14 cellular contexts compared by ENCODE assay signal in genomic region chr22:41598081-41598480, GRCh38. TPM values are rescaled to one million over a fixed set of nuclear protein-coding genes. Genes with fewer than 3 reads are reported as not detected.
DNase-seq lines count a peak whose midpoint lies in the region; ATAC-seq and TF ChIP-seq lines count a peak whose summit lies in the region.
"Had no signal": no experiment of that assay in that cellular context is flagged by ENCODE, and none has a peak within 500 bp of the region (broad histone marks: within the 10 kb centered on the region; RNA-seq: fewer than 3 reads in every experiment).

No MANE protein-coding gene starts in this region.

- H3K27me3 ChIP-seq in CD4-positive, CD25-positive, alpha-beta regulatory T cell (ENCODE audit: control insufficient read depth, insufficient read depth, low read length), result no peaks in the 10 kb centered on the region
- no peaks in the 10 kb centered on the region for H3K27me3 ChIP-seq in osteoblast (ENCODE audit: insufficient read depth, low read length)
- H3K27me3 ChIP-seq: ovary had no signal

- ATAC-seq in CD4-positive, CD25-positive, alpha-beta regulatory T cell (ENCODE audit: low read depth in 2 of 2), result no peak
- ATAC-seq in esophagus mucosa (peak; percentile 51), HG03159 (IDR thresholded peaks at IDR 0.05; ENCODE audit: unreplicated experiment) (no peak), GM18502 (IDR thresholded peaks at IDR 0.05; ENCODE audit: poor library complexity, unreplicated experiment) (no peak)

- CTCF ChIA-PET in RWPE1 (lab: Yijun Ruan, JAX), result interaction anchor here (0.6 to 1.0 kb wide), 3 partner anchors 23 to 354 kb away, joined by 3 to 4 read pairs (median 3); partner anchors contain the start of genes DESI1 and XRCC6

- H3K9me3 Mint-ChIP-seq in CD4-positive, CD25-positive, alpha-beta regulatory T cell, result no peaks in the 10 kb centered on the region
- H3K9me3 Mint-ChIP-seq: CD8-positive, alpha-beta memory T cell had no signal

- H4K20me1 ChIP-seq in osteoblast (ENCODE audit: insufficient read depth, low read length), result peaks cover 4% of the 10 kb centered on the region

- H3K27me3 Mint-ChIP-seq in CD4-positive, CD25-positive, alpha-beta regulatory T cell, result no peaks in the 10 kb centered on the region

- H3K27ac Mint-ChIP-seq in CD4-positive, CD25-positive, alpha-beta regulatory T cell, result peak overlapping the region in 2 of 3 donors; percentile 60 to 74

- H3K36me3 Mint-ChIP-seq in CD4-positive, CD25-positive, alpha-beta regulatory T cell, result peaks cover 19% of the 10 kb centered on the region

- no peak for DNase-seq in CD4-positive, CD25-positive, alpha-beta regulatory T cell
- DNase-seq in RWPE1 (ENCODE audit: low spot score) (peak; percentile 74), osteoblast (ENCODE audit: insufficient read length, low spot score, missing footprints) (peak; percentile 99), NCI-H2107 (lab: John Stamatoyannopoulos, UW) (no peak)
- DNase-seq in stimulated activated CD4-positive, alpha-beta T cell treated with anti-CD3 and anti-CD28 coated beads, Interleukin-1b, Interleukin-23, amount 100 ng/mL, for 48 hours, result no peak
- DNase-seq: activated CD4-positive, alpha-beta T cell treated with anti-CD3 and anti-CD28 coated beads for 4 hours; CD8-positive, alpha-beta memory T cell; NCI-H345; trophoblast cell had no signal

- no peak overlapping the region for H3K27ac ChIP-seq in CD4-positive, CD25-positive, alpha-beta regulatory T cell (ENCODE audit: insufficient read depth, low read length, poor library complexity, severe bottlenecking)
- H3K27ac ChIP-seq in RWPE1 (peak overlapping the region; percentile 95), osteoblast (ENCODE audit: low read depth, low read length) (peak overlapping the region; percentile 73)

- no peak overlapping the region for H3K4me3 Mint-ChIP-seq in CD4-positive, CD25-positive, alpha-beta regulatory T cell
- H3K4me3 Mint-ChIP-seq: CD8-positive, alpha-beta memory T cell had no signal

- H3K36me3 ChIP-seq in CD4-positive, CD25-positive, alpha-beta regulatory T cell (ENCODE audit: control insufficient read depth, insufficient read depth, low read length), result peaks cover 21% of the 10 kb centered on the region
- H3K36me3 ChIP-seq in osteoblast (ENCODE audit: insufficient read depth, low read length), result peaks cover 35% of the 10 kb centered on the region
- H3K36me3 ChIP-seq: ovary had no signal

- POLR2A ChIA-PET in RWPE1 (lab: Yijun Ruan, JAX; ENCODE audit: low non-redundant PET), result no interaction called here

- no peak for TF ChIP-seq CTCF in RWPE1 (conservative IDR thresholded peaks at IDR 0.05; ENCODE audit: low read depth)
- TF ChIP-seq CTCF in osteoblast (IDR thresholded peaks at IDR 0.05; ENCODE audit: extremely low read depth, low read depth, low read length), result no peak

- H3K4me1 ChIP-seq in CD4-positive, CD25-positive, alpha-beta regulatory T cell (ENCODE audit: control insufficient read depth, insufficient read depth, low read length, poor library complexity, severe bottlenecking), result no peaks in the 10 kb centered on the region
- H3K4me1 ChIP-seq in osteoblast (ENCODE audit: insufficient read depth, low read length), result peaks cover 16% of the 10 kb centered on the region

- H3K9me3 ChIP-seq in CD4-positive, CD25-positive, alpha-beta regulatory T cell (ENCODE audit: control insufficient read depth in 2 of 2, low read length in 2 of 2), result no peaks in the 10 kb centered on the region
- H3K9me3 ChIP-seq in osteoblast (ENCODE audit: low read depth, low read length), result no peaks in the 10 kb centered on the region
- H3K9me3 ChIP-seq: ovary had no signal

- H3K4me2 ChIP-seq in osteoblast (ENCODE audit: insufficient read depth, low read length), result peak overlapping the region; percentile 56

- H3K4me3 ChIP-seq in CD4-positive, CD25-positive, alpha-beta regulatory T cell (ENCODE audit: low read depth, low read length), result no peak overlapping the region
- H3K4me3 ChIP-seq in osteoblast (ENCODE audit: insufficient read depth, low read length), result no peak overlapping the region
- H3K4me3 ChIP-seq: ovary had no signal

- no peaks in the 10 kb centered on the region for H3K79me2 ChIP-seq in osteoblast (ENCODE audit: insufficient read depth, low read length)

- peaks cover 0 to 8% (median 4%) of the 10 kb centered on the region in 4 donors for H3K4me1 Mint-ChIP-seq in CD4-positive, CD25-positive, alpha-beta regulatory T cell

- peak overlapping the region; percentile 33 for H2AFZ ChIP-seq in osteoblast (ENCODE audit: low read length)

RNA-seq across cellular contexts. Expression of gene PMM1, which starts 8.4 kb away (rescaled TPM):
- total RNA-seq in CD4-positive, CD25-positive, alpha-beta regulatory T cell, result 37.4 TPM
- 10 to 100 TPM; 41.8 to 56.0 (median 49.3) TPM for polyA plus RNA-seq in CD4-positive, CD25-positive, alpha-beta regulatory T cell
- total RNA-seq in esophagus mucosa, result 30.0 TPM
- total RNA-seq in osteoblast, result 15.6 and 18.9 TPM in 2 replicates

RNA-seq across cellular contexts. Expression of gene DESI1, which starts 22.8 kb away (rescaled TPM):
- 30.5 TPM for total RNA-seq in CD4-positive, CD25-positive, alpha-beta regulatory T cell
- 10 to 100 TPM in 3 of 4 donors, 1 to 10 TPM in 1; 8.6 to 22.8 (median 15.5) TPM for polyA plus RNA-seq in CD4-positive, CD25-positive, alpha-beta regulatory T cell
- total RNA-seq in esophagus mucosa, result 36.7 TPM
- 16.3 and 18.3 TPM in 2 replicates for total RNA-seq in osteoblast

RNA-seq across cellular contexts. Expression of gene XRCC6, which starts 23.0 kb away (rescaled TPM):
- total RNA-seq in CD4-positive, CD25-positive, alpha-beta regulatory T cell, result 167 TPM
- 100 to 1,000 TPM; 413 to 484 (median 460) TPM for polyA plus RNA-seq in CD4-positive, CD25-positive, alpha-beta regulatory T cell
- total RNA-seq in esophagus mucosa, result 181 TPM
- 247 and 251 TPM in 2 replicates for total RNA-seq in osteoblast

RNA-seq across cellular contexts. Expression of gene CSDC2, which starts 37.3 kb away (rescaled TPM):
- not detected for total RNA-seq in CD4-positive, CD25-positive, alpha-beta regulatory T cell
- not detected for polyA plus RNA-seq in CD4-positive, CD25-positive, alpha-beta regulatory T cell
- total RNA-seq in esophagus mucosa, result 0.08 TPM
- total RNA-seq in osteoblast, result 0.88 and 1.1 TPM in 2 replicates
- total RNA-seq: CD8-positive, alpha-beta memory T cell; SK-MEL-5 had no signal
- polyA plus RNA-seq: CD8-positive, alpha-beta memory T cell had no signal

RNA-seq across cellular contexts. Expression of gene POLR3H, which starts 53.8 kb away (rescaled TPM):
- 15.2 TPM for total RNA-seq in CD4-positive, CD25-positive, alpha-beta regulatory T cell
- 10 to 100 TPM; 12.1 to 21.3 (median 16.9) TPM for polyA plus RNA-seq in CD4-positive, CD25-positive, alpha-beta regulatory T cell
- total RNA-seq in esophagus mucosa (27.8 TPM), osteoblast (26.2 and 27.9 TPM in 2 replicates)

Comparison
In these comparisons a context has a peak if more than half of its experiments do, and no peak if none do; other contexts are left out.
1. DNase-seq: peak in RWPE1 (single experiment) and osteoblast (single experiment); none in CD4-positive, CD25-positive, alpha-beta regulatory T cell (0 of 3), stimulated activated CD4-positive, alpha-beta T cell treated with anti-CD3 and anti-CD28 coated beads, Interleukin-1b, Interleukin-23, amount 100 ng/mL, for 48 hours (single experiment) and NCI-H2107 (single experiment).